Comparison of ENCODE assay signal across 9 cellular contexts in genomic region chr17:77373298-77374169, GRCh38.
DNase-seq lines count a peak whose midpoint lies in the region; FAIRE-seq and TF ChIP-seq lines count a peak whose summit lies in the region.
"Had no signal": no experiment of that assay in that cellular context is flagged by ENCODE, and none has a peak within 500 bp of the region (broad histone marks: within the 10 kb centered on the region; RNA-seq: fewer than 3 reads in every experiment).

No MANE protein-coding gene starts in this region.

- H3K4me3 ChIP-seq in MM.1S (ENCODE audit: low read length) (peak overlapping the region; percentile 79; the same call in 1 of the 2 replicates), iPS-20b (ENCODE audit: low read length) (peak overlapping the region; percentile 81)

- peaks cover 92% of the 10 kb centered on the region for H3K79me2 ChIP-seq in MM.1S (ENCODE audit: low read length)

- H3K36me3 ChIP-seq in MM.1S (replicated peaks; ENCODE audit: insufficient read depth, low read length) (no peaks in the 10 kb centered on the region), iPS-20b (ENCODE audit: insufficient read depth, low read depth, low read length) (no peaks in the 10 kb centered on the region)

- no peak for FAIRE-seq in frontal cortex (lab: Jason Lieb, UNC)
- FAIRE-seq: G401.6 had no signal

- no peak overlapping the region for H2AFZ ChIP-seq in MM.1S (ENCODE audit: low read length)

- peaks cover 31% of the 10 kb centered on the region for H3F3A ChIP-seq in MM.1S (ENCODE audit: insufficient read depth, low read length)

- H3K9ac ChIP-seq in MM.1S (ENCODE audit: low read length) (peak overlapping the region; percentile 93; the same call in 1 of the 2 replicates), iPS-20b (ENCODE audit: low read depth, low read length) (peak overlapping the region; percentile 85)

- no peak for TF ChIP-seq CTCF in MM.1S (IDR thresholded peaks at IDR 0.05; ENCODE audit: low read length)

- H3K27me3 ChIP-seq in MM.1S (replicated peaks; ENCODE audit: insufficient read depth, low read length): no peaks in the 10 kb centered on the region
- H3K27me3 ChIP-seq in iPS-20b (ENCODE audit: insufficient read depth, low read length): no peaks in the 10 kb centered on the region

- H3K4me1 ChIP-seq in MM.1S (ENCODE audit: low read length) (peaks cover 41% of the 10 kb centered on the region), iPS-20b (ENCODE audit: insufficient read depth, low read length) (peaks cover 38% of the 10 kb centered on the region)

- H3K4me2 ChIP-seq in MM.1S (ENCODE audit: low read depth, low read length): peak overlapping the region; percentile 62

- DNase-seq in NCI-H82 (lab: John Stamatoyannopoulos, UW): peak; percentile 57
- no peak for DNase-seq in NCI-H82 treated with DMSO at 0.1 percent for 48 hours (lab: John Stamatoyannopoulos, UW; ENCODE audit: unreplicated experiment)
- DNase-seq in MM.1S: no peak
- DNase-seq in stimulated activated CD8-positive, alpha-beta memory T cell treated with anti-CD3 and anti-CD28 coated beads, Interleukin-4, amount 100 ng/mL, for 48 hours: peak; percentile 53
- no peak for DNase-seq in frontal cortex (ENCODE audit: low spot score in 2 of 2)
- DNase-seq in SIG-M5 (lab: John Stamatoyannopoulos, UW): no peak

- no peaks in the 10 kb centered on the region for H3K9me3 ChIP-seq in MM.1S (replicated peaks; ENCODE audit: insufficient read depth, low read length)
- H3K9me3 ChIP-seq in iPS-20b (ENCODE audit: insufficient read depth, low read depth, low read length): no peaks in the 10 kb centered on the region

- no peaks in the 10 kb centered on the region for H4K20me1 ChIP-seq in MM.1S (ENCODE audit: insufficient read depth, low read length)

- H3K27ac ChIP-seq in MM.1S (ENCODE audit: low read length) (no peak overlapping the region), angular gyrus (ENCODE audit: low read depth, low read length) (peak overlapping the region; percentile 82), iPS-20b (ENCODE audit: low read length) (peak overlapping the region; percentile 76)

- H3K9me2 ChIP-seq in MM.1S (replicated peaks; ENCODE audit: insufficient read depth, low read length): no peaks in the 10 kb centered on the region

Comparison
In these comparisons a context has a peak if more than half of its experiments do, and no peak if none do; other contexts are left out.
1. DNase-seq: peak in NCI-H82 (single experiment) and stimulated activated CD8-positive, alpha-beta memory T cell treated with anti-CD3 and anti-CD28 coated beads, Interleukin-4, amount 100 ng/mL, for 48 hours (single experiment); none in NCI-H82 treated with DMSO at 0.1 percent for 48 hours (single experiment), MM.1S (single experiment), frontal cortex (0 of 2) and SIG-M5 (single experiment).